ENCODE assay signal across 21 cellular contexts in genomic region chr3:196145420-196146262, GRCh38.
DNase-seq lines count a peak whose midpoint lies in the region; ATAC-seq, FAIRE-seq and TF ChIP-seq lines count a peak whose summit lies in the region.
"Had no signal": no experiment of that assay in that cellular context is flagged by ENCODE, and none has a peak within 500 bp of the region (broad histone marks: within the 10 kb centered on the region; RNA-seq: fewer than 3 reads in every experiment).

No MANE protein-coding gene starts in this region.

- H3K9me3 ChIP-seq in CD8-positive, alpha-beta memory T cell (ENCODE audit: low read length): no peaks in the 10 kb centered on the region
- H3K9me3 ChIP-seq in K562 (replicated peaks; ENCODE audit: control insufficient read depth, insufficient read depth, low read depth, low read length) (peaks cover 1% of the 10 kb centered on the region; the same call in 1 of the 2 replicates), osteoblast (ENCODE audit: low read depth, low read length) (no peaks in the 10 kb centered on the region)
- H3K9me3 ChIP-seq: SJSA1 had no signal

- H3K4me3 Mint-ChIP-seq in CD8-positive, alpha-beta memory T cell: peak overlapping the region in 1 of 7 donors; percentile 51

- peak; percentile 81 for FAIRE-seq in K562 (lab: Jason Lieb, UNC)
- FAIRE-seq: GM12878, HepG2 had no signal

- TF ChIP-seq RAD21 in K562 (CRISPR knock-in tag; conservative IDR thresholded peaks at IDR 0.05 in 1 of 2, IDR thresholded peaks at IDR 0.05 in 1 of 2): no peak

- peak overlapping the region in 1 of 2 experiments; percentile 54; a peak in 2 of 4 replicates for H3K9ac ChIP-seq in K562 (ENCODE audit: insufficient read depth in 1 of 2, low read depth in 2 of 2, low read length in 2 of 2)

- 47% methylated on average over 14 of the region's 20 CpGs for WGBS in K562 (ENCODE audit: insufficient coverage, low coverage, missing lambda C conversion rate)

- in situ Hi-C loops in K562 (cut with MboI): no loop called here

- peak overlapping the region; percentile 65 for H3K4me2 ChIP-seq in K562 (ENCODE audit: insufficient read depth, low read length)
- no peak overlapping the region for H3K4me2 ChIP-seq in osteoblast (ENCODE audit: insufficient read depth, low read length)

- POLR2A ChIA-PET in CD8-positive, alpha-beta memory T cell (lab: Charles Lee): no interaction called here
- POLR2A ChIA-PET in K562 (lab: Yijun Ruan, JAX): interaction anchor here (0.6 to 10.0 kb wide), 16 partner anchors 7 to 99 kb away, joined by 3 to 103 read pairs (median 4); no protein-coding TSS in a partner anchor

- H3K27me3 ChIP-seq in CD8-positive, alpha-beta memory T cell (ENCODE audit: insufficient read depth, low read length, poor library complexity, severe bottlenecking): no peaks in the 10 kb centered on the region
- H3K27me3 ChIP-seq in K562 (ENCODE audit: control insufficient read depth in 2 of 2, insufficient read depth in 2 of 2, low read length in 2 of 2) (no peaks in the 10 kb centered on the region), osteoblast (ENCODE audit: insufficient read depth, low read length) (no peaks in the 10 kb centered on the region)
- H3K27me3 ChIP-seq: SJSA1 had no signal

- no peaks in the 10 kb centered on the region for H3K27me3 Mint-ChIP-seq in CD8-positive, alpha-beta memory T cell

- TF ChIP-seq EP300 in K562 (IDR thresholded peaks at IDR 0.05; ENCODE audit: low read length): peak; percentile 58

- 0 out of 2 replicates have a peak overlapping the region, but pooled peaks have one; percentile 46 for H2AFZ ChIP-seq in K562 (ENCODE audit: low read depth, low read length)
- no peak overlapping the region for H2AFZ ChIP-seq in osteoblast (ENCODE audit: low read length)

- peak overlapping the region in 1 of 8 donors; percentile 44 for H3K27ac Mint-ChIP-seq in CD8-positive, alpha-beta memory T cell

- H3K27ac ChIP-seq in CD8-positive, alpha-beta memory T cell (ENCODE audit: low read depth, low read length): peak overlapping the region; percentile 83
- H3K27ac ChIP-seq in K562 (ENCODE audit: extremely low read depth, low read depth, low read length) (peak overlapping the region; percentile 81), osteoblast (ENCODE audit: low read depth, low read length) (no peak overlapping the region)
- H3K27ac ChIP-seq: SJSA1 had no signal

- H3K4me1 Mint-ChIP-seq in CD8-positive, alpha-beta memory T cell: peaks cover 10 to 20% (median 14%) of the 10 kb centered on the region in 3 donors

- H3K4me1 ChIP-seq in CD8-positive, alpha-beta memory T cell (ENCODE audit: insufficient read depth, low read length): no peaks in the 10 kb centered on the region
- H3K4me1 ChIP-seq in K562 (replicated peaks in 1 of 2; ENCODE audit: control insufficient read depth in 2 of 2, insufficient read depth in 2 of 2, low read length in 2 of 2) (peaks cover 53 to 58% of the 10 kb centered on the region in 2 experiments), osteoblast (ENCODE audit: insufficient read depth, low read length) (peaks cover 17% of the 10 kb centered on the region)
- H3K4me1 ChIP-seq: SJSA1 had no signal

- peaks cover 0 to 7% (median 3%) of the 10 kb centered on the region in 5 donors for H3K9me3 Mint-ChIP-seq in CD8-positive, alpha-beta memory T cell

- no peak for DNase-seq in CD8-positive, alpha-beta memory T cell
- DNase-seq in HCEC 1CT (peak; percentile 24), K562 (ENCODE audit: extremely low read depth in 1 of 4, low spot score in 3 of 4) (peak in 2 of 4 experiments; percentile 69 to 80), osteoblast (ENCODE audit: insufficient read length, low spot score, missing footprints) (peak; percentile 32), COLO829 (ENCODE audit: low spot score) (no peak)
- DNase-seq: ACHN, C1 segment of cervical spinal cord, KG1, NCI-H1105 treated with DMSO at 0.1 percent for 48 hours, NCI-H1694, NCI-H2081, NCI-H2171 treated with DMSO at 0.1 percent for 48 hours, NCI-H524 treated with DMSO at 0.1 percent for 48 hours, OCI-M1 had no signal

- no peaks in the 10 kb centered on the region for H4K20me1 ChIP-seq in K562 (replicated peaks; ENCODE audit: control insufficient read depth, insufficient read depth, low read length)
- H4K20me1 ChIP-seq in osteoblast (ENCODE audit: insufficient read depth, low read length): no peaks in the 10 kb centered on the region

- H3K4me3 ChIP-seq in CD8-positive, alpha-beta memory T cell (ENCODE audit: low read length): no peak overlapping the region
- H3K4me3 ChIP-seq in K562 (no peak overlapping the region), osteoblast (ENCODE audit: insufficient read depth, low read length) (no peak overlapping the region)
- H3K4me3 ChIP-seq: GM12878, SJSA1 had no signal

- ATAC-seq in K562: peak; percentile 58
- ATAC-seq in GM21390 (IDR thresholded peaks at IDR 0.05; ENCODE audit: unreplicated experiment): no peak
- no peak for ATAC-seq in HG03095 (IDR thresholded peaks at IDR 0.05; ENCODE audit: unreplicated experiment)
- ATAC-seq: GM12878, HCT116, HepG2, Right ventricle myocardium inferior had no signal

- BruUV-seq in K562 (replicated peaks; lab: Mats Ljungman, UMichigan): no TSS peak

- CTCF ChIA-PET in CD8-positive, alpha-beta memory T cell (lab: Charles Lee): no interaction called here
- CTCF ChIA-PET in K562 (lab: Yijun Ruan, JAX; ENCODE audit: low intra/inter-chr PET ratio): interaction anchor here (0.5 kb wide), 1 partner anchor 49 kb away, joined by 4 read pairs; no protein-coding TSS in a partner anchor

- intact Hi-C loops in K562 (cut with micrococcal nuclease): no loop called here

- TF ChIP-seq CTCF in K562 (IDR thresholded peaks at IDR 0.05 in 2 of 3, conservative IDR thresholded peaks at IDR 0.05 in 1 of 3; ENCODE audit: insufficient read depth in 2 of 3, low read depth in 1 of 3, low read length in 3 of 3) (no peak), osteoblast (IDR thresholded peaks at IDR 0.05; ENCODE audit: extremely low read depth, low read depth, low read length) (no peak)

- H3K79me2 ChIP-seq in K562 (ENCODE audit: control insufficient read depth, insufficient read depth, low read length): peaks cover 41% of the 10 kb centered on the region
- no peaks in the 10 kb centered on the region for H3K79me2 ChIP-seq in osteoblast (ENCODE audit: insufficient read depth, low read length)

- H3K36me3 Mint-ChIP-seq in CD8-positive, alpha-beta memory T cell: peaks cover 0 to 7% (median 0%) of the 10 kb centered on the region in 3 donors

- H3K9me1 ChIP-seq in K562 (ENCODE audit: control insufficient read depth, insufficient read depth, low read length): no peaks in the 10 kb centered on the region

- H3K36me3 ChIP-seq in CD8-positive, alpha-beta memory T cell (ENCODE audit: insufficient read depth, low read length): no peaks in the 10 kb centered on the region
- H3K36me3 ChIP-seq in K562 (ENCODE audit: control insufficient read depth, insufficient read depth, low read length) (peaks cover 2% of the 10 kb centered on the region; the same call in 1 of the 3 replicates), osteoblast (ENCODE audit: insufficient read depth, low read length) (no peaks in the 10 kb centered on the region)
- H3K36me3 ChIP-seq: SJSA1 had no signal

- no peak for TF ChIP-seq POLR2A in K562 (conservative IDR thresholded peaks at IDR 0.05)

TF ChIP-seq in K562, 482 proteins besides CTCF, POLR2A, EP300 and RAD21 (continues in another document):
- TF ChIP-seq ARID1B (IDR thresholded peaks at IDR 0.05) (peak; percentile 60), UBTF (IDR thresholded peaks at IDR 0.05; ENCODE audit: borderline replicate concordance in 1 of 2, low read depth in 2 of 2, low read length in 2 of 2) (no peak), STAT5B (CRISPR knock-in tag; IDR thresholded peaks at IDR 0.05) (no peak), SP2 (IDR thresholded peaks at IDR 0.05; ENCODE audit: extremely low read depth, low read depth, low read length, poor library complexity, severe bottlenecking) (no peak), TCF7L2 (IDR thresholded peaks at IDR 0.05; ENCODE audit: low read depth, low read length) (no peak), SAFB (IDR thresholded peaks at IDR 0.05; ENCODE audit: borderline replicate concordance, low read depth, low read length) (no peak), RBFOX2 (IDR thresholded peaks at IDR 0.05; ENCODE audit: low read depth, low read length) (peak; percentile 59), ZNF639 (CRISPR knock-in tag; conservative IDR thresholded peaks at IDR 0.05 in 1 of 2, IDR thresholded peaks at IDR 0.05 in 1 of 2) (no peak), TEAD1 (CRISPR knock-in tag; IDR thresholded peaks at IDR 0.05) (0 out of 4 replicates have a peak, but pooled peaks of 1 of the 2 experiments have one; percentile 20), ZNF197 (CRISPR knock-in tag; IDR thresholded peaks at IDR 0.05; ENCODE audit: low read depth) (0 out of 2 replicates have a peak, but pooled peaks have one; percentile 35), ZNF583 (CRISPR knock-in tag; IDR thresholded peaks at IDR 0.05) (no peak), POLR2B (IDR thresholded peaks at IDR 0.05; ENCODE audit: low read depth, partially characterized antibody) (peak; percentile 63)

Comparison
In these comparisons a context has a peak if more than half of its experiments do, and no peak if none do; other contexts are left out.
1. DNase-seq: peak in HCEC 1CT (single experiment) and osteoblast (single experiment); none in CD8-positive, alpha-beta memory T cell (0 of 5) and COLO829 (single experiment).